ENCODE assay signal across 8 cellular contexts in the genomic region with DNA sequence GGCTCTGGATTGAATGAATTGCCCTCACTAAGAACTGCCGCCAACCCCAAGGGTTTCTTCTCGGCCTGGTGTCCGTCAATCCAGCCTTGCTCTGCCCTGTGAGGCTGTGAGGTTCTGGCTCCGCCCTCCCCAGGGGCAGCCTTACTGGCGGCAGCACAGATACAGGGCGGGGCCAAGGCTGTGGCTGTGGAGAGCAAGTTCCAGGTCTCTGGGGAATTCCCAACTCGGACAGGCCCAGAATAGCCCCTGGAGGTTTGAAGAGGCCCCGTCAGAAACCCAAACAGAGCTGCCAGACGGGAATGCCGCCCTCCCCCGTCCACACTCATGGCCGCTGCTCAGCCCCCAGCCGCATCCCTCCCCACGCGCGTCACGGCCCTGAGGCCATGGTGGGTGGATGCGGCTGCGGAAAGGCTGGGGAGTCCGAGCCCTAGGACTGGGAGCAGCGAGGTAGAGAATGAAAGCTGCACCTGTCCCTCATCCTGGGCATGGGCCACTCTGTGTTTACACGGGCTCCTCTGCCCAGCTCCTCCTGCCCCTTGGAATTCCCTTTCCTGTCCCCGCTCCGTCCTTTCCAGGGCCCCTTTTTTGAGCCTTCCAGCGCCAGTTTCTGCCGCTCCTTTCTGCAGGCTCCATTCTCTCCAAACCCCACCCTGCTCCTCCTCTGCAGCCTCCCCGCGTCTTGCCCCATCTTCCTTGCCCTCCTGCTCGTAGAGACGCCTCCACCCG. TPM values are rescaled to one million over a fixed set of nuclear protein-coding genes. Genes with fewer than 3 reads are reported as not detected.
A peak's percentile ranks its signal among the peaks of the same experiment; 100 is the strongest.
DNase-seq lines count a peak whose midpoint lies in the region; ATAC-seq and TF ChIP-seq lines count a peak whose summit lies in the region.

No MANE protein-coding gene starts in this region.

- TF ChIP-seq EP300 in Ishikawa (IDR thresholded peaks at IDR 0.05; ENCODE audit: borderline replicate concordance) = no peak

- no peak for TF ChIP-seq RAD21 in Ishikawa (IDR thresholded peaks at IDR 0.05; ENCODE audit: low read depth)

- peak; percentile 72 for ATAC-seq in foreskin keratinocyte
- ATAC-seq in natural killer cell treated with Interleukin-12 subunit alpha and Interleukin-12 subunit beta and Interleukin-15 and Interleukin-18, amount 100 ng/mL, for 72 hours = peak; percentile 64 to 75

- no peaks in the 10 kb centered on the region for H3K27me3 Mint-ChIP-seq in activated naive CD4-positive, alpha-beta T cell treated with anti-CD3 and anti-CD28 coated beads for 36 hours (ENCODE audit: low read depth)
- no peaks in the 10 kb centered on the region for H3K27me3 Mint-ChIP-seq in natural killer cell treated with Interleukin-12 subunit alpha and Interleukin-12 subunit beta and Interleukin-15 and Interleukin-18, amount 100 ng/mL, for 72 hours

- DNase-seq in AG08395 (ENCODE audit: low spot score) (peak; percentile 91), Peyer's patch (peak; percentile 81 to 96 (median 95)), foreskin keratinocyte (peak; percentile 79 to 91), testis (peak; percentile 98)
- DNase-seq in activated naive CD4-positive, alpha-beta T cell treated with anti-CD3 and anti-CD28 coated beads for 36 hours = peak; percentile 86
- DNase-seq in natural killer cell treated with Interleukin-12 subunit alpha and Interleukin-12 subunit beta and Interleukin-15 and Interleukin-18, amount 100 ng/mL, for 72 hours (ENCODE audit: low spot score) = peak; percentile 92

- intact Hi-C loops in activated naive CD4-positive, alpha-beta T cell treated with anti-CD3 and anti-CD28 coated beads for 36 hours (cut with micrococcal nuclease) = no loop called here
- intact Hi-C loops in testis (cut with DNase I; ENCODE audit: low total_unique reads) = no loop called here

- H3K27me3 ChIP-seq in Peyer's patch = no peaks in the 10 kb centered on the region
- H3K27me3 ChIP-seq in foreskin keratinocyte = peaks cover 7% of the 10 kb centered on the region
- no peaks in the 10 kb centered on the region for H3K27me3 ChIP-seq in testis

- H3K27ac Mint-ChIP-seq in activated naive CD4-positive, alpha-beta T cell treated with anti-CD3 and anti-CD28 coated beads for 36 hours = peak overlapping the region; percentile 72
- H3K27ac Mint-ChIP-seq in natural killer cell treated with Interleukin-12 subunit alpha and Interleukin-12 subunit beta and Interleukin-15 and Interleukin-18, amount 100 ng/mL, for 72 hours = peak overlapping the region; percentile 55 to 75

- H3K9me3 ChIP-seq in Peyer's patch = no peaks in the 10 kb centered on the region
- H3K9me3 ChIP-seq in testis = no peaks in the 10 kb centered on the region

- peaks cover 53% of the 10 kb centered on the region for H3K4me1 Mint-ChIP-seq in activated naive CD4-positive, alpha-beta T cell treated with anti-CD3 and anti-CD28 coated beads for 36 hours (ENCODE audit: low read depth)
- H3K4me1 Mint-ChIP-seq in natural killer cell treated with Interleukin-12 subunit alpha and Interleukin-12 subunit beta and Interleukin-15 and Interleukin-18, amount 100 ng/mL, for 72 hours (ENCODE audit: low read depth in 2 of 2) = peaks cover 42 to 53% of the 10 kb centered on the region in 2 donors

- 0% methylated on average over 16 to 30 of the region's 31 CpGs for WGBS in testis, 2 donors

- peak overlapping the region; percentile 30 to 62 (median 52) for H3K4me3 ChIP-seq in Peyer's patch
- H3K4me3 ChIP-seq in testis = peak overlapping the region; percentile 57 to 68

- TF ChIP-seq CTCF in Peyer's patch (IDR thresholded peaks at IDR 0.05) (no peak), foreskin keratinocyte (conservative IDR thresholded peaks at IDR 0.05) (no peak), testis (IDR thresholded peaks at IDR 0.05) (no peak)

- H3K27ac ChIP-seq in Peyer's patch = peak overlapping the region; percentile 63 to 98 (median 86)
- no peak overlapping the region for H3K27ac ChIP-seq in foreskin keratinocyte
- H3K27ac ChIP-seq in testis = peak overlapping the region; percentile 92 to 96

- CTCF ChIA-PET in activated naive CD4-positive, alpha-beta T cell treated with anti-CD3 and anti-CD28 coated beads for 36 hours (lab: Charles Lee) = no interaction called here

- H3K4me1 ChIP-seq in Peyer's patch = peaks cover 4 to 69% (median 35%) of the 10 kb centered on the region in 4 donors
- peaks cover 7% of the 10 kb centered on the region for H3K4me1 ChIP-seq in foreskin keratinocyte
- H3K4me1 ChIP-seq in testis = peaks cover 71% of the 10 kb centered on the region

- H3K36me3 Mint-ChIP-seq in activated naive CD4-positive, alpha-beta T cell treated with anti-CD3 and anti-CD28 coated beads for 36 hours (ENCODE audit: low read depth) = peaks cover 26% of the 10 kb centered on the region
- H3K36me3 Mint-ChIP-seq in natural killer cell treated with Interleukin-12 subunit alpha and Interleukin-12 subunit beta and Interleukin-15 and Interleukin-18, amount 100 ng/mL, for 72 hours = peaks cover 7% of the 10 kb centered on the region

- in situ Hi-C loops in GM18951 (cut with MboI; ENCODE audit: low sequenced_read_pairs, unreplicated experiment) = no loop called here

- TF ChIP-seq POLR2A in GM18951 (IDR thresholded peaks at IDR 0.05; ENCODE audit: extremely low read depth, insufficient read depth, insufficient read length) (peak; percentile 43), Peyer's patch (IDR thresholded peaks at IDR 0.05) (peak in 1 of 2 donors; percentile 23), testis (IDR thresholded peaks at IDR 0.05) (no peak)

- peak overlapping the region; percentile 78 for H3K4me3 Mint-ChIP-seq in activated naive CD4-positive, alpha-beta T cell treated with anti-CD3 and anti-CD28 coated beads for 36 hours
- peak overlapping the region; percentile 91 for H3K4me3 Mint-ChIP-seq in natural killer cell treated with Interleukin-12 subunit alpha and Interleukin-12 subunit beta and Interleukin-15 and Interleukin-18, amount 100 ng/mL, for 72 hours

- H3K9me3 Mint-ChIP-seq in activated naive CD4-positive, alpha-beta T cell treated with anti-CD3 and anti-CD28 coated beads for 36 hours = no peaks in the 10 kb centered on the region
- H3K9me3 Mint-ChIP-seq in natural killer cell treated with Interleukin-12 subunit alpha and Interleukin-12 subunit beta and Interleukin-15 and Interleukin-18, amount 100 ng/mL, for 72 hours = no peaks in the 10 kb centered on the region

- H3K36me3 ChIP-seq in Peyer's patch (peaks cover 0 to 15% (median 0%) of the 10 kb centered on the region in 3 donors), testis (ENCODE audit: low read depth, missing control alignments) (no peaks in the 10 kb centered on the region)

TF ChIP-seq in Ishikawa, 13 proteins besides CTCF, POLR2A, EP300 and RAD21 (continues in another document):
- TF ChIP-seq NFIC (IDR thresholded peaks at IDR 0.05) = no peak
- no peak for TF ChIP-seq TEAD4 (IDR thresholded peaks at IDR 0.05)
- TF ChIP-seq TAF1 (IDR thresholded peaks at IDR 0.05; ENCODE audit: low read depth) = no peak
- TF ChIP-seq YY1 (IDR thresholded peaks at IDR 0.05; ENCODE audit: low read depth) = peak; percentile 37
- TF ChIP-seq EGR1 (IDR thresholded peaks at IDR 0.05) = no peak

RNA-seq across cellular contexts. Expression of gene PRRT2, which starts 0.7 kb away (rescaled TPM):
- 1 to 10 TPM in 2 of 4 donors, under 1 TPM in 1, not detected in 1; 0.95 to 3.3 (median 2.5) TPM for total RNA-seq in Peyer's patch
- total RNA-seq in activated naive CD4-positive, alpha-beta T cell treated with anti-CD3 and anti-CD28 coated beads for 36 hours = under 1 TPM; 0.83 to 0.94 TPM
- 0.11 and 0.51 TPM in 2 replicates for total RNA-seq in foreskin keratinocyte
- 0.06 and 0.24 TPM in 2 replicates for polyA plus RNA-seq in foreskin keratinocyte
- total RNA-seq in natural killer cell treated with Interleukin-12 subunit alpha and Interleukin-12 subunit beta and Interleukin-15 and Interleukin-18, amount 100 ng/mL, for 72 hours = 1 to 10 TPM in 1 of 2 donors, under 1 TPM in 1; 0.98 to 2.8 TPM
- 10 to 100 TPM; 13.3 to 18.0 TPM for total RNA-seq in testis
- 8.0 TPM for polyA plus RNA-seq in testis (ENCODE audit: insufficient read depth, low read depth, low replicate concordance)

RNA-seq across cellular contexts. Expression of gene PAGR1, which starts 4.6 kb away (rescaled TPM):
- total RNA-seq in Peyer's patch = 10 to 100 TPM; 39.5 to 50.3 (median 48.3) TPM
- total RNA-seq in activated naive CD4-positive, alpha-beta T cell treated with anti-CD3 and anti-CD28 coated beads for 36 hours = 10 to 100 TPM; 16.9 to 19.3 TPM
- total RNA-seq in foreskin keratinocyte = 41.9 and 50.4 TPM in 2 replicates
- 51.7 and 54.6 TPM in 2 replicates for polyA plus RNA-seq in foreskin keratinocyte
- 10 to 100 TPM; 20.5 to 36.1 TPM for total RNA-seq in natural killer cell treated with Interleukin-12 subunit alpha and Interleukin-12 subunit beta and Interleukin-15 and Interleukin-18, amount 100 ng/mL, for 72 hours
- total RNA-seq in testis = 10 to 100 TPM; 53.0 to 68.4 TPM
- polyA plus RNA-seq in testis (ENCODE audit: insufficient read depth, low read depth, low replicate concordance) = 36.1 TPM

RNA-seq across cellular contexts. Expression of gene MAZ, which starts 5.0 kb away (rescaled TPM):
- total RNA-seq in Peyer's patch (100 to 1,000 TPM; 124 to 208 (median 135) TPM), foreskin keratinocyte (171 and 172 TPM in 2 replicates), testis (100 to 1,000 TPM; 173 to 186 TPM)
- total RNA-seq in activated naive CD4-positive, alpha-beta T cell treated with anti-CD3 and anti-CD28 coated beads for 36 hours = 100 to 1,000 TPM; 290 to 330 TPM
- polyA plus RNA-seq in foreskin keratinocyte (154 and 167 TPM in 2 replicates), testis (ENCODE audit: insufficient read depth, low read depth, low replicate concordance) (217 TPM)
- total RNA-seq in natural killer cell treated with Interleukin-12 subunit alpha and Interleukin-12 subunit beta and Interleukin-15 and Interleukin-18, amount 100 ng/mL, for 72 hours = 100 to 1,000 TPM; 241 to 424 TPM

RNA-seq across cellular contexts. Expression of gene MVP, which starts 8.9 kb away (rescaled TPM):
- 100 to 1,000 TPM; 222 to 709 (median 645) TPM for total RNA-seq in Peyer's patch
- total RNA-seq in activated naive CD4-positive, alpha-beta T cell treated with anti-CD3 and anti-CD28 coated beads for 36 hours = 10 to 100 TPM; 84.1 to 86.9 TPM
- 132 and 138 TPM in 2 replicates for total RNA-seq in foreskin keratinocyte
- polyA plus RNA-seq in foreskin keratinocyte = 111 and 123 TPM in 2 replicates
- 100 to 1,000 TPM in 1 of 2 donors, 10 to 100 TPM in 1; 86.1 to 180 TPM for total RNA-seq in natural killer cell treated with Interleukin-12 subunit alpha and Interleukin-12 subunit beta and Interleukin-15 and Interleukin-18, amount 100 ng/mL, for 72 hours
- 100 to 1,000 TPM; 147 to 224 TPM for total RNA-seq in testis
- polyA plus RNA-seq in testis (ENCODE audit: insufficient read depth, low read depth, low replicate concordance) = 119 TPM

RNA-seq across cellular contexts. Expression of gene KIF22, which starts 20.8 kb away (rescaled TPM):
- total RNA-seq in Peyer's patch (100 to 1,000 TPM in 2 of 4 donors, 10 to 100 TPM in 2; 31.9 to 157 (median 72.8) TPM), foreskin keratinocyte (71.9 and 89.9 TPM in 2 replicates), testis (10 to 100 TPM; 79.8 to 85.1 TPM)
- 100 to 1,000 TPM; 201 to 209 TPM for total RNA-seq in activated naive CD4-positive, alpha-beta T cell treated with anti-CD3 and anti-CD28 coated beads for 36 hours
- polyA plus RNA-seq in foreskin keratinocyte (77.1 and 90.6 TPM in 2 replicates), testis (ENCODE audit: insufficient read depth, low read depth, low replicate concordance) (69.6 TPM)
- 100 to 1,000 TPM in 1 of 2 donors, 10 to 100 TPM in 1; 63.4 to 174 TPM for total RNA-seq in natural killer cell treated with Interleukin-12 subunit alpha and Interleukin-12 subunit beta and Interleukin-15 and Interleukin-18, amount 100 ng/mL, for 72 hours
